25 cellular contexts compared by ENCODE assay signal in genomic region chr1:90472775-90473174, GRCh38.
"Had no signal": no experiment of that assay in that cellular context is flagged by ENCODE, and none has a peak within 500 bp of the region (broad histone marks: within the 10 kb centered on the region; RNA-seq: fewer than 3 reads in every experiment).

No MANE protein-coding gene starts in this region.

- H3K27ac ChIP-seq: stomach, suprapubic skin, testis, thoracic aorta, thyroid gland, tibial artery, tibial nerve, transverse colon, upper lobe of left lung, upper lobe of right lung, uterus, vagina had no signal

- H3K4me1 ChIP-seq: stomach, suprapubic skin, testis, thyroid gland, tibial artery, tibial nerve, transverse colon, upper lobe of left lung, upper lobe of right lung, uterus, vagina had no signal

- DNase-seq: stimulated activated CD4-positive, alpha-beta T cell treated with anti-CD3 and anti-CD28 coated beads, Interleukin-2, amount 100 ng/mL, for 48 hours; stimulated activated CD4-positive, alpha-beta T cell treated with anti-CD3 and anti-CD28 coated beads, Interleukin-4, amount 100 ng/mL, for 24 hours; stimulated activated CD4-positive, alpha-beta T cell treated with anti-CD3 and anti-CD28 coated beads, Interleukin-4, amount 100 ng/mL, for 4 hours; stimulated activated CD8-positive, alpha-beta memory T cell treated with anti-CD3 and anti-CD28 coated beads, Interleukin-4, amount 100 ng/mL, for 48 hours; stimulated activated naive B cell treated with anti-CD40 and anti-IgM and Interleukin-4, amounts not matched to agents 10 μg/mL and 1 μg/mL and 100 μg/mL, for 72 hours; stimulated activated naive CD4-positive, alpha-beta T cell; stimulated activated naive CD4-positive, alpha-beta T cell treated with Interleukin-2 at 50 U/mL for 16 hours; stimulated activated naive CD8-positive, alpha-beta T cell treated with anti-CD3 and anti-CD28 coated beads, Interleukin-15, amount 100 ng/mL, for 72 hours; stimulated activated naive CD8-positive, alpha-beta T cell treated with anti-CD3 and anti-CD28 coated beads, Interleukin-15, Interleukin-2, amounts not matched to agents 100 U/mL and 50 U/mL, for 24 hours; stomach; substantia nigra; testis; thyroid gland; tibial artery; transverse colon; trophoblast cell; upper lobe of left lung; upper lobe of right lung; uterus had no signal

- H3K4me3 ChIP-seq: stomach, suprapubic skin, testis, thoracic aorta, thyroid gland, tibial artery, tibial nerve, transverse colon, upper lobe of left lung, upper lobe of right lung, uterus, vagina had no signal

- H3K27me3 ChIP-seq: stomach, suprapubic skin, testis, thyroid gland, tibial artery, tibial nerve, transverse colon, upper lobe of left lung, upper lobe of right lung, uterus, vagina had no signal

- ATAC-seq: stimulated activated effector memory CD8-positive, alpha-beta T cell treated with anti-CD3 and anti-CD28 coated beads, Interleukin-12 subunit alpha, Interleukin-12 subunit beta, amount 100 ng/mL, for 72 hours; stimulated activated memory B cell treated with anti-CD40 and anti-IgM and Interleukin-4, amounts not matched to agents 10 μg/mL and 1 μg/mL and 100 μg/mL, for 72 hours; stimulated activated naive B cell treated with anti-CD40 and anti-IgM and Interleukin-4, amounts not matched to agents 10 μg/mL and 1 μg/mL and 100 μg/mL, for 72 hours; stimulated activated naive CD8-positive, alpha-beta T cell treated with anti-CD3 and anti-CD28 coated beads, Interleukin-15, amount 100 ng/mL, for 72 hours; stimulated activated naive CD8-positive, alpha-beta T cell treated with anti-CD3 and anti-CD28 coated beads, Interleukin-15, Interleukin-2, amounts not matched to agents 100 U/mL and 50 U/mL, for 24 hours; upper lobe of right lung had no signal

- H3K36me3 ChIP-seq: stomach, suprapubic skin, thoracic aorta, thyroid gland, tibial artery, tibial nerve, transverse colon, upper lobe of left lung, upper lobe of right lung, uterus, vagina had no signal

- H3K9me3 ChIP-seq: stomach, testis, thoracic aorta, thyroid gland, tibial artery, tibial nerve, transverse colon, upper lobe of left lung, upper lobe of right lung, uterus, vagina had no signal
